In the genomic region with DNA sequence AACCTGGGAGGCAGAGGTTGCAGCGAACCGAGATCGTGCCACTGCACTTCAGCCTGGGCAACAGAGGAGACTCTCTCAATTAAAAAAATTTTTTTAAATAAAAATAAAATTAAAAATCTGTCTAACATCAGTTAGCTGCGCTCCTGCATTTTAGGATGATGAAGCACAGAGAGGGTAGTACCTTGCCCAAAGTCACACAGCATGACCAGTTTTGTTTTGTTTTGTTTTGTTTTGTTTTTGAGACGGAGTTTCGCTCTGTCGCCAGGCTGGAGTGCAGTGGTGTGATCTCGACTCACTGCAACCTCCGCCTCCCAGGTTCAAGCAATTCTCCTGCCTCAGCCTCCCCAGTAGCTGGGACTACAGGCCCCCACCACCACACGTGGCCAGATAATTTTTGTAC, we compare ENCODE assay signal across 2 cellular contexts. TPM values are rescaled to one million over a fixed set of nuclear protein-coding genes. Genes with fewer than 3 reads are reported as not detected.
"Had no signal": no experiment of that assay in that cellular context is flagged by ENCODE, and none has a peak within 500 bp of the region (broad histone marks: within the 10 kb centered on the region; RNA-seq: fewer than 3 reads in every experiment).

No MANE protein-coding gene starts in this region.

RNA-seq across cellular contexts. Expression of gene GTF2IRD1, which starts 55.7 kb away (rescaled TPM):
- total RNA-seq: natural killer cell treated with Interleukin-12 subunit alpha and Interleukin-12 subunit beta and Interleukin-15 and Interleukin-18, amount 100 ng/mL, for 72 hours had no signal
- polyA plus RNA-seq: naive thymus-derived CD8-positive, alpha-beta T cell had no signal
